Comparison of ENCODE assay signal across 14 cellular contexts in genomic region chr17:82881292-82881823, GRCh38. TPM values are rescaled to one million over a fixed set of nuclear protein-coding genes. Genes with fewer than 3 reads are reported as not detected.
A peak's percentile ranks its signal among the peaks of the same experiment; 100 is the strongest.
DNase-seq lines count a peak whose midpoint lies in the region; ATAC-seq and TF ChIP-seq lines count a peak whose summit lies in the region.
"Had no signal": no experiment of that assay in that cellular context is flagged by ENCODE, and none has a peak within 500 bp of the region (broad histone marks: within the 10 kb centered on the region; RNA-seq: fewer than 3 reads in every experiment).

No MANE protein-coding gene starts in this region.

- H3K9ac ChIP-seq in endodermal cell (ENCODE audit: extremely low read depth, low read length, poor library complexity, severe bottlenecking): no peak overlapping the region

- no peaks in the 10 kb centered on the region for H3K9me3 ChIP-seq in stomach
- no peaks in the 10 kb centered on the region for H3K9me3 ChIP-seq in endodermal cell (ENCODE audit: control insufficient read depth, low read length)

- H3K36me3 ChIP-seq in stomach: peaks cover 0 to 5% (median 0%) of the 10 kb centered on the region in 4 donors
- H3K36me3 ChIP-seq in endodermal cell (ENCODE audit: control insufficient read depth, insufficient read depth, low read length): peaks cover 4% of the 10 kb centered on the region

- no peak overlapping the region for H3K4me3 ChIP-seq in stomach
- H3K4me3 ChIP-seq in endodermal cell (ENCODE audit: low read length): no peak overlapping the region

- no peak for TF ChIP-seq CTCF in VCaP (conservative IDR thresholded peaks at IDR 0.05)
- TF ChIP-seq CTCF in stomach (IDR thresholded peaks at IDR 0.05): no peak
- no peak for TF ChIP-seq CTCF in endodermal cell (conservative IDR thresholded peaks at IDR 0.05)

- TF ChIP-seq POLR2A in stomach (IDR thresholded peaks at IDR 0.05): no peak

- intact Hi-C loops in stomach (cut with DNase I; ENCODE audit: low total_unique reads): no loop called here

- H3K4me1 ChIP-seq in stomach (peaks cover 46 to 98% (median 83%) of the 10 kb centered on the region in 4 donors), endodermal cell (ENCODE audit: control insufficient read depth, insufficient read depth, low read length) (no peaks in the 10 kb centered on the region)

- no peak for DNase-seq in activated T-cell treated with anti-CD3 and anti-CD28 coated beads, Interleukin-2, amount 50 U/mL, for 72 hours
- no peak for DNase-seq in activated T-cell treated with anti-CD3 and anti-CD28 coated beads, Interleukin-2, amount 50 U/mL, for 4 hours
- no peak for DNase-seq in immature natural killer cell
- no peak for DNase-seq in stomach
- DNase-seq in middle frontal gyrus (ENCODE audit: extremely low spot score, low spot score): no peak
- no peak for DNase-seq in OCI-M2 (lab: John Stamatoyannopoulos, UW; ENCODE audit: unreplicated experiment)
- no peak for DNase-seq in endodermal cell
- DNase-seq: DMS153; effector CD4-positive, alpha-beta T cell; NCI-H2107; occipital lobe had no signal

- H3K4me3 Mint-ChIP-seq in activated T-cell treated with anti-CD3 and anti-CD28 coated beads, Interleukin-2, amount 50 U/mL, for 72 hours: peak overlapping the region in 1 of 2 donors; percentile 38
- no peak overlapping the region for H3K4me3 Mint-ChIP-seq in activated T-cell treated with anti-CD3 and anti-CD28 coated beads, Interleukin-2, amount 50 U/mL, for 4 hours
- H3K4me3 Mint-ChIP-seq in immature natural killer cell: peak overlapping the region in 2 of 5 donors; percentile 50 to 60
- H3K4me3 Mint-ChIP-seq in endodermal cell: no peak overlapping the region

- H3K27ac ChIP-seq in VCaP (peak overlapping the region; percentile 99), stomach (peak overlapping the region; percentile 65 to 91 (median 87)), endodermal cell (ENCODE audit: low read depth, low read length) (no peak overlapping the region)

- peak overlapping the region; percentile 27 for H3K27ac Mint-ChIP-seq in activated T-cell treated with anti-CD3 and anti-CD28 coated beads, Interleukin-2, amount 50 U/mL, for 72 hours
- H3K27ac Mint-ChIP-seq in immature natural killer cell (peak overlapping the region in 5 of 6 donors; percentile 73 to 99 (median 90)), endodermal cell (no peak overlapping the region)

- WGBS in stomach, 5 donors: 76 to 88% (median 80%) methylated on average over 10 to 23 of the region's 23 CpGs
- WGBS in endodermal cell (ENCODE audit: insufficient coverage in 1 of 2, insufficient read length in 1 of 2), 2 experiments: 92 to 93% methylated on average over 15 to 22 of the region's 23 CpGs

- H3K27me3 Mint-ChIP-seq in activated T-cell treated with anti-CD3 and anti-CD28 coated beads, Interleukin-2, amount 50 U/mL, for 72 hours (ENCODE audit: low read depth): no peaks in the 10 kb centered on the region
- no peaks in the 10 kb centered on the region for H3K27me3 Mint-ChIP-seq in activated T-cell treated with anti-CD3 and anti-CD28 coated beads, Interleukin-2, amount 50 U/mL, for 4 hours (ENCODE audit: low read depth)
- H3K27me3 Mint-ChIP-seq in immature natural killer cell (ENCODE audit: low read depth in 3 of 3) (peaks cover 16 to 37% (median 33%) of the 10 kb centered on the region in 3 donors), endodermal cell (ENCODE audit: insufficient read depth) (no peaks in the 10 kb centered on the region)

- H3K4me1 Mint-ChIP-seq in activated T-cell treated with anti-CD3 and anti-CD28 coated beads, Interleukin-2, amount 50 U/mL, for 72 hours (ENCODE audit: low read depth): peaks cover 85% of the 10 kb centered on the region
- H3K4me1 Mint-ChIP-seq in activated T-cell treated with anti-CD3 and anti-CD28 coated beads, Interleukin-2, amount 50 U/mL, for 4 hours (ENCODE audit: low read depth): peaks cover 87% of the 10 kb centered on the region
- H3K4me1 Mint-ChIP-seq in immature natural killer cell (peaks cover 81 to 85% of the 10 kb centered on the region in 2 donors), endodermal cell (peaks cover 3% of the 10 kb centered on the region)

- H3K27me3 ChIP-seq in stomach (no peaks in the 10 kb centered on the region), endodermal cell (ENCODE audit: control insufficient read depth, insufficient read depth, low read length, poor library complexity, severe bottlenecking) (no peaks in the 10 kb centered on the region)

- H3K36me3 Mint-ChIP-seq in activated T-cell treated with anti-CD3 and anti-CD28 coated beads, Interleukin-2, amount 50 U/mL, for 72 hours (ENCODE audit: insufficient read depth in 2 of 2): peaks cover 0 to 6% of the 10 kb centered on the region in 2 donors
- H3K36me3 Mint-ChIP-seq in activated T-cell treated with anti-CD3 and anti-CD28 coated beads, Interleukin-2, amount 50 U/mL, for 4 hours (ENCODE audit: insufficient read depth): peaks cover 11% of the 10 kb centered on the region
- H3K36me3 Mint-ChIP-seq in immature natural killer cell (peaks cover 0 to 21% (median 21%) of the 10 kb centered on the region in 3 donors), endodermal cell (ENCODE audit: low read depth) (peaks cover 24% of the 10 kb centered on the region)

- TF ChIP-seq EP300 in stomach (IDR thresholded peaks at IDR 0.05): no peak

- H3K9me3 Mint-ChIP-seq in activated T-cell treated with anti-CD3 and anti-CD28 coated beads, Interleukin-2, amount 50 U/mL, for 72 hours: no peaks in the 10 kb centered on the region
- no peaks in the 10 kb centered on the region for H3K9me3 Mint-ChIP-seq in activated T-cell treated with anti-CD3 and anti-CD28 coated beads, Interleukin-2, amount 50 U/mL, for 4 hours
- H3K9me3 Mint-ChIP-seq in immature natural killer cell: no peaks in the 10 kb centered on the region
- H3K9me3 Mint-ChIP-seq in endodermal cell: no peaks in the 10 kb centered on the region

- ATAC-seq in activated T-cell treated with anti-CD3 and anti-CD28 coated beads, Interleukin-2, amount 50 U/mL, for 72 hours (replicated peaks in 1 of 2): no peak
- ATAC-seq in activated T-cell treated with anti-CD3 and anti-CD28 coated beads, Interleukin-2, amount 50 U/mL, for 4 hours: no peak

RNA-seq across cellular contexts. Expression of gene ZNF750, which starts 41.5 kb away (rescaled TPM):
- total RNA-seq in activated T-cell treated with anti-CD3 and anti-CD28 coated beads, Interleukin-2, amount 50 U/mL, for 72 hours: not detected
- not detected for total RNA-seq in activated T-cell treated with anti-CD3 and anti-CD28 coated beads, Interleukin-2, amount 50 U/mL, for 4 hours
- polyA plus RNA-seq in immature natural killer cell: under 1 TPM in 1 of 3 donors, not detected in 2; 0.11 TPM
- total RNA-seq in stomach: not detected
- polyA plus RNA-seq in stomach: 1 to 10 TPM in 1 of 3 donors, not detected in 2; 9.5 TPM
- total RNA-seq in endodermal cell: not detected
- polyA plus RNA-seq in endodermal cell (2013, experiment 1 of 2): not detected
- polyA plus RNA-seq in endodermal cell (2013, experiment 2 of 2): not detected
- total RNA-seq: activated CD8-positive, alpha-beta memory T cell treated with anti-CD3 and anti-CD28 coated beads for 36 hours; frontal cortex; occipital lobe had no signal
